Comparison of ENCODE assay signal across 1 cellular context in the genomic region with DNA sequence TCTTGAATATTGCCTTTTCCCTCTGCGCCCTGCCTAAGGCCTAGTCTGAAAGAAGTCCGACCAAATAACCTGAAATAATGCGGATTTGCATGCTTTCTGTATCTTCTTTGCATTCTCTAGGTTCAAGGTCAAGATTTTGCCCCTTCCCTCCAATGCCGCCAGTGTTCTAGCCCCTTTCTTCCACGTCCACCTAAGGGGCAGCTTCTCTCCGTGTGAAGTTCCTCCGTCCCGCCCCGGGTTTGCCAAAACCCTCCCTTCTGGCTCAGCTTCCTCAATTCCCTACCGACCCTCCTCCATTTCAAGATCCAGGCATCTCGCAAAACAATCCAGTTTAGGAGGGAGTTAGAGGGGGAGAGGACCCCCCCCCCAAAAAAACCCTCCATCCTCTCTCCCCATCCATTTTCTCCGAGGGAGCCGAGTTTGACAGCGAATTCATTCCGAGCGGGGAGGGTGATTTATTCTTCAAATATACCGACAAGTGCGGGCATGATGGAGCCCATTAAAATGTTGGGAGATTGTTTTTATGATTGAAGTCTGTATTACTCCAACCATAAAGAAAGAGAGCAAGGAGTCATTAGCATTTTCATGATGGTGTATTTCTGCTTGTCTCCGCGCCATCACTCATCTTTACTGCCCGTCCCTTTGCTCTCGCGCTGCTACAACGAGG.
A peak's percentile ranks its signal among the peaks of the same experiment; 100 is the strongest.
TF ChIP-seq lines count a peak whose summit lies in the region.

No MANE protein-coding gene starts in this region.

TF ChIP-seq in HepG2, 621 proteins besides CTCF, POLR2A, EP300 and RAD21:
- no peak for TF ChIP-seq NCOA5 (CRISPR knock-in tag; IDR thresholded peaks at IDR 0.05)
- peak; percentile 83 for TF ChIP-seq EZH2 (conservative IDR thresholded peaks at IDR 0.05; ENCODE audit: low read depth, low read length)
- TF ChIP-seq, protein P1, sequence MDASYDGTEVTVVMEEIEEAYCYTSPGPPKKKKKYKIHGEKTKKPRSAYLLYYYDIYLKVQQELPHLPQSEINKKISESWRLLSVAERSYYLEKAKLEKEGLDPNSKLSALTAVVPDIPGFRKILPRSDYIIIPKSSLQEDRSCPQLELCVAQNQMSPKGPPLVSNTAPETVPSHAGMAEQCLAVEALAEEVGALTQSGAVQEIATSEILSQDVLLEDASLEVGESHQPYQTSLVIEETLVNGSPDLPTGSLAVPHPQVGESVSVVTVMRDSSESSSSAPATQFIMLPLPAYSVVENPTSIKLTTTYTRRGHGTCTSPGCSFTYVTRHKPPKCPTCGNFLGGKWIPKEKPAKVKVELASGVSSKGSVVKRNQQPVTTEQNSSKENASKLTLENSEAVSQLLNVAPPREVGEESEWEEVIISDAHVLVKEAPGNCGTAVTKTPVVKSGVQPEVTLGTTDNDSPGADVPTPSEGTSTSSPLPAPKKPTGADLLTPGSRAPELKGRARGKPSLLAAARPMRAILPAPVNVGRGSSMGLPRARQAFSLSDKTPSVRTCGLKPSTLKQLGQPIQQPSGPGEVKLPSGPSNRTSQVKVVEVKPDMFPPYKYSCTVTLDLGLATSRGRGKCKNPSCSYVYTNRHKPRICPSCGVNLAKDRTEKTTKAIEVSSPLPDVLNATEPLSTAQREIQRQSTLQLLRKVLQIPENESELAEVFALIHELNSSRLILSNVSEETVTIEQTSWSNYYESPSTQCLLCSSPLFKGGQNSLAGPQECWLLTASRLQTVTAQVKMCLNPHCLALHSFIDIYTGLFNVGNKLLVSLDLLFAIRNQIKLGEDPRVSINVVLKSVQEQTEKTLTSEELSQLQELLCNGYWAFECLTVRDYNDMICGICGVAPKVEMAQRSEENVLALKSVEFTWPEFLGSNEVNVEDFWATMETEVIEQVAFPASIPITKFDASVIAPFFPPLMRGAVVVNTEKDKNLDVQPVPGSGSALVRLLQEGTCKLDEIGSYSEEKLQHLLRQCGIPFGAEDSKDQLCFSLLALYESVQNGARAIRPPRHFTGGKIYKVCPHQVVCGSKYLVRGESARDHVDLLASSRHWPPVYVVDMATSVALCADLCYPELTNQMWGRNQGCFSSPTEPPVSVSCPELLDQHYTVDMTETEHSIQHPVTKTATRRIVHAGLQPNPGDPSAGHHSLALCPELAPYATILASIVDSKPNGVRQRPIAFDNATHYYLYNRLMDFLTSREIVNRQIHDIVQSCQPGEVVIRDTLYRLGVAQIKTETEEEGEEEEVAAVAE (CRISPR knock-in tag; IDR thresholded peaks at IDR 0.05; ENCODE audit: borderline replicate concordance), result 0 out of 2 replicates have a peak, but pooled peaks have one; percentile 6
